Comparison of ENCODE assay signal across 11 cellular contexts in genomic region chr11:12399355-12399754, GRCh38. TPM values are rescaled to one million over a fixed set of nuclear protein-coding genes. Genes with fewer than 3 reads are reported as not detected.
"Had no signal": no experiment of that assay in that cellular context is flagged by ENCODE, and none has a peak within 500 bp of the region (broad histone marks: within the 10 kb centered on the region; RNA-seq: fewer than 3 reads in every experiment).

No MANE protein-coding gene starts in this region.

- H3K36me3 ChIP-seq: neutrophil, spleen had no signal

- H3K9me3 ChIP-seq: neutrophil, SJSA1 had no signal

- H3K27ac Mint-ChIP-seq: activated CD4-positive, alpha-beta T cell treated with anti-CD3 and anti-CD28 coated beads, Interleukin-2, amount 10 ng/mL, durations not matched to agents 24 days and 14 days; activated naive CD8-positive, alpha-beta T cell treated with anti-CD3 and anti-CD28 coated beads, Interleukin-2, amount 10 ng/mL, durations not matched to agents 7 days and 5 days; natural killer cell; T-helper 2 cell treated with Interferon-gamma antibody and Interleukin-4, amounts not matched to agents 5 μg/mL and 100 μg/mL, for 36 hours had no signal

- ATAC-seq: natural killer cell had no signal

- H3K4me3 ChIP-seq: SJSA1, spleen had no signal

- DNase-seq: activated CD4-positive, alpha-beta T cell treated with anti-CD3 and anti-CD28 coated beads, Interleukin-2, amount 10 ng/mL, durations not matched to agents 24 days and 14 days; activated CD4-positive, CD25-positive, alpha-beta regulatory T cell; activated naive CD8-positive, alpha-beta T cell treated with anti-CD3 and anti-CD28 coated beads, Interleukin-2, amount 10 ng/mL, durations not matched to agents 7 days and 5 days; aorta; glutamatergic neuron; mammary epithelial cell; natural killer cell; spleen had no signal

- H3K4me3 Mint-ChIP-seq: activated CD4-positive, alpha-beta T cell treated with anti-CD3 and anti-CD28 coated beads, Interleukin-2, amount 10 ng/mL, durations not matched to agents 24 days and 14 days; activated naive CD8-positive, alpha-beta T cell treated with anti-CD3 and anti-CD28 coated beads, Interleukin-2, amount 10 ng/mL, durations not matched to agents 7 days and 5 days; natural killer cell; T-helper 2 cell treated with Interferon-gamma antibody and Interleukin-4, amounts not matched to agents 5 μg/mL and 100 μg/mL, for 36 hours had no signal

- H3K27me3 ChIP-seq: neutrophil, SJSA1, spleen had no signal

- H3K9me3 Mint-ChIP-seq: activated CD4-positive, alpha-beta T cell treated with anti-CD3 and anti-CD28 coated beads, Interleukin-2, amount 10 ng/mL, durations not matched to agents 24 days and 14 days; activated naive CD8-positive, alpha-beta T cell treated with anti-CD3 and anti-CD28 coated beads, Interleukin-2, amount 10 ng/mL, durations not matched to agents 7 days and 5 days; natural killer cell; T-helper 2 cell treated with Interferon-gamma antibody and Interleukin-4, amounts not matched to agents 5 μg/mL and 100 μg/mL, for 36 hours had no signal

- H3K36me3 Mint-ChIP-seq: activated naive CD8-positive, alpha-beta T cell treated with anti-CD3 and anti-CD28 coated beads, Interleukin-2, amount 10 ng/mL, durations not matched to agents 7 days and 5 days; natural killer cell had no signal

- H3K4me1 Mint-ChIP-seq: activated naive CD8-positive, alpha-beta T cell treated with anti-CD3 and anti-CD28 coated beads, Interleukin-2, amount 10 ng/mL, durations not matched to agents 7 days and 5 days; natural killer cell had no signal

- H3K27ac ChIP-seq: neutrophil, SJSA1 had no signal

RNA-seq across cellular contexts. Expression of gene PARVA, which starts 22.0 kb away (rescaled TPM):
- total RNA-seq: activated CD4-positive, alpha-beta T cell treated with anti-CD3 and anti-CD28 coated beads, Interleukin-2, amount 10 ng/mL, durations not matched to agents 24 days and 14 days had no signal
